ENCODE assay signal across 8 cellular contexts in genomic region chr2:97662386-97662894, GRCh38. TPM values are rescaled to one million over a fixed set of nuclear protein-coding genes. Genes with fewer than 3 reads are reported as not detected.
DNase-seq lines count a peak whose midpoint lies in the region; ATAC-seq and TF ChIP-seq lines count a peak whose summit lies in the region.

No MANE protein-coding gene starts in this region.

- TF ChIP-seq CTCF in left lung (IDR thresholded peaks at IDR 0.05) (no peak), tibial nerve (IDR thresholded peaks at IDR 0.05) (no peak), GM20000 (IDR thresholded peaks at IDR 0.05; ENCODE audit: extremely low read depth, missing control alignments) (no peak)

- H3K4me1 ChIP-seq in left lung = peaks cover 0 to 37% of the 10 kb centered on the region in 2 donors
- peaks cover 0 to 41% (median 15%) of the 10 kb centered on the region in 4 donors for H3K4me1 ChIP-seq in tibial nerve

- peak overlapping the region; percentile 98 for H3K27ac Mint-ChIP-seq in activated naive CD4-positive, alpha-beta T cell treated with anti-CD3 and anti-CD28 coated beads for 36 hours
- H3K27ac Mint-ChIP-seq in activated naive CD8-positive, alpha-beta T cell treated with anti-CD3 and anti-CD28 coated beads, Interleukin-2, amount 10 ng/mL, durations not matched to agents 7 days and 5 days = peak overlapping the region; percentile 93

- intact Hi-C loops in activated naive CD4-positive, alpha-beta T cell treated with anti-CD3 and anti-CD28 coated beads for 36 hours (cut with micrococcal nuclease) = loop anchor here (5.0 kb wide), 2 partner anchors 790 to 1130 kb away; no protein-coding TSS in a partner anchor
- intact Hi-C loops in left lung (cut with DNase I) = no loop called here

- H3K36me3 Mint-ChIP-seq in activated naive CD4-positive, alpha-beta T cell treated with anti-CD3 and anti-CD28 coated beads for 36 hours (ENCODE audit: low read depth) = peaks cover 19% of the 10 kb centered on the region
- peaks cover 12% of the 10 kb centered on the region for H3K36me3 Mint-ChIP-seq in activated naive CD8-positive, alpha-beta T cell treated with anti-CD3 and anti-CD28 coated beads, Interleukin-2, amount 10 ng/mL, durations not matched to agents 7 days and 5 days

- CTCF ChIA-PET in activated naive CD4-positive, alpha-beta T cell treated with anti-CD3 and anti-CD28 coated beads for 36 hours (lab: Charles Lee) = interaction anchor here (0.6 to 4.5 kb wide), 11 partner anchors 11 to 817 kb away, joined by 3 to 23 read pairs (median 6); partner anchors contain the start of gene COX5B

- no peaks in the 10 kb centered on the region for H3K27me3 Mint-ChIP-seq in activated naive CD4-positive, alpha-beta T cell treated with anti-CD3 and anti-CD28 coated beads for 36 hours (ENCODE audit: low read depth)
- no peaks in the 10 kb centered on the region for H3K27me3 Mint-ChIP-seq in activated naive CD8-positive, alpha-beta T cell treated with anti-CD3 and anti-CD28 coated beads, Interleukin-2, amount 10 ng/mL, durations not matched to agents 7 days and 5 days

- no peaks in the 10 kb centered on the region for H3K9me3 Mint-ChIP-seq in activated naive CD4-positive, alpha-beta T cell treated with anti-CD3 and anti-CD28 coated beads for 36 hours
- H3K9me3 Mint-ChIP-seq in activated naive CD8-positive, alpha-beta T cell treated with anti-CD3 and anti-CD28 coated beads, Interleukin-2, amount 10 ng/mL, durations not matched to agents 7 days and 5 days = no peaks in the 10 kb centered on the region

- H3K4me1 Mint-ChIP-seq in activated naive CD4-positive, alpha-beta T cell treated with anti-CD3 and anti-CD28 coated beads for 36 hours (ENCODE audit: low read depth) = peaks cover 31% of the 10 kb centered on the region
- peaks cover 14% of the 10 kb centered on the region for H3K4me1 Mint-ChIP-seq in activated naive CD8-positive, alpha-beta T cell treated with anti-CD3 and anti-CD28 coated beads, Interleukin-2, amount 10 ng/mL, durations not matched to agents 7 days and 5 days

- ATAC-seq in activated naive CD8-positive, alpha-beta T cell treated with anti-CD3 and anti-CD28 coated beads, Interleukin-2, amount 10 ng/mL, durations not matched to agents 7 days and 5 days (ENCODE audit: low read depth) = no peak
- ATAC-seq in left lung (peak; percentile 14), HG03571 (IDR thresholded peaks at IDR 0.05; ENCODE audit: unreplicated experiment) (no peak)

- no peaks in the 10 kb centered on the region for H3K27me3 ChIP-seq in left lung
- H3K27me3 ChIP-seq in tibial nerve = no peaks in the 10 kb centered on the region

- 34 to 35% methylated on average over 12 of the region's 12 CpGs for WGBS in tibial nerve, 2 donors

- TF ChIP-seq POLR2A in tibial nerve (IDR thresholded peaks at IDR 0.05) = no peak

- peaks cover 0 to 29% of the 10 kb centered on the region in 2 donors for H3K36me3 ChIP-seq in left lung
- peaks cover 0 to 34% (median 9%) of the 10 kb centered on the region in 3 donors for H3K36me3 ChIP-seq in tibial nerve

- peak overlapping the region; percentile 89 for H3K4me3 Mint-ChIP-seq in activated naive CD4-positive, alpha-beta T cell treated with anti-CD3 and anti-CD28 coated beads for 36 hours
- peak overlapping the region; percentile 94 for H3K4me3 Mint-ChIP-seq in activated naive CD8-positive, alpha-beta T cell treated with anti-CD3 and anti-CD28 coated beads, Interleukin-2, amount 10 ng/mL, durations not matched to agents 7 days and 5 days

- TF ChIP-seq EP300 in tibial nerve (IDR thresholded peaks at IDR 0.05) = no peak

- DNase-seq in activated naive CD4-positive, alpha-beta T cell treated with anti-CD3 and anti-CD28 coated beads for 36 hours = no peak
- no peak for DNase-seq in activated naive CD4-positive, alpha-beta T cell (lab: John Stamatoyannopoulos, UW)
- no peak for DNase-seq in activated naive CD8-positive, alpha-beta T cell treated with anti-CD3 and anti-CD28 coated beads, Interleukin-2, amount 10 ng/mL, durations not matched to agents 7 days and 5 days
- no peak for DNase-seq in left lung
- no peak for DNase-seq in tibial nerve (ENCODE audit: low spot score in 2 of 2)
- no peak for DNase-seq in GM20000 (ENCODE audit: low spot score)
- DNase-seq in HuH-7 (ENCODE audit: low spot score) = no peak

- H3K27ac ChIP-seq in left lung (peak overlapping the region; percentile 94 to 95), tibial nerve (peak overlapping the region; percentile 63 to 99 (median 96))

- POLR2A ChIA-PET in activated naive CD8-positive, alpha-beta T cell treated with anti-CD3 and anti-CD28 coated beads, Interleukin-2, amount 10 ng/mL, durations not matched to agents 7 days and 5 days (lab: Charles Lee) = interaction anchor here (0.6 to 7.1 kb wide), 7 partner anchors 11 to 55 kb away, joined by 3 to 184 read pairs (median 21); partner anchors contain the start of genes COX5B and ZAP70

- H3K9me3 ChIP-seq in left lung (no peaks in the 10 kb centered on the region), tibial nerve (no peaks in the 10 kb centered on the region)

- H3K4me3 ChIP-seq in left lung = peak overlapping the region; percentile 54 to 75
- peak overlapping the region; percentile 47 to 97 (median 85) for H3K4me3 ChIP-seq in tibial nerve

RNA-seq across cellular contexts. Expression of gene ACTR1B, which starts 1.4 kb away (rescaled TPM):
- total RNA-seq in activated naive CD4-positive, alpha-beta T cell treated with anti-CD3 and anti-CD28 coated beads for 36 hours = 100 to 1,000 TPM; 103 to 104 TPM
- 10 to 100 TPM; 96.2 to 98.7 TPM for total RNA-seq in activated naive CD8-positive, alpha-beta T cell treated with anti-CD3 and anti-CD28 coated beads, Interleukin-2, amount 10 ng/mL, durations not matched to agents 7 days and 5 days
- total RNA-seq in left lung = 10 to 100 TPM; 58.0 to 67.2 TPM
- 100 to 1,000 TPM in 1 of 4 donors, 10 to 100 TPM in 3; 65.1 to 109 (median 85.5) TPM for total RNA-seq in tibial nerve

RNA-seq across cellular contexts. Expression of gene C2orf92, which starts 7.1 kb away (rescaled TPM):
- 1 to 10 TPM; 2.7 to 2.8 TPM for total RNA-seq in activated naive CD4-positive, alpha-beta T cell treated with anti-CD3 and anti-CD28 coated beads for 36 hours
- total RNA-seq in activated naive CD8-positive, alpha-beta T cell treated with anti-CD3 and anti-CD28 coated beads, Interleukin-2, amount 10 ng/mL, durations not matched to agents 7 days and 5 days = 1 to 10 TPM; 6.9 to 8.8 TPM
- total RNA-seq in left lung = 1 to 10 TPM; 7.6 to 8.9 TPM
- 10 to 100 TPM in 2 of 4 donors, 1 to 10 TPM in 2; 4.5 to 65.1 (median 11.6) TPM for total RNA-seq in tibial nerve

RNA-seq across cellular contexts. Expression of gene COX5B, which starts 16.6 kb away (rescaled TPM):
- 100 to 1,000 TPM; 245 to 267 TPM for total RNA-seq in activated naive CD4-positive, alpha-beta T cell treated with anti-CD3 and anti-CD28 coated beads for 36 hours
- 100 to 1,000 TPM; 190 to 192 TPM for total RNA-seq in activated naive CD8-positive, alpha-beta T cell treated with anti-CD3 and anti-CD28 coated beads, Interleukin-2, amount 10 ng/mL, durations not matched to agents 7 days and 5 days
- 100 to 1,000 TPM; 167 to 173 TPM for total RNA-seq in left lung
- 100 to 1,000 TPM; 248 to 409 (median 335) TPM for total RNA-seq in tibial nerve

RNA-seq across cellular contexts. Expression of gene ZAP70, which starts 50.9 kb away (rescaled TPM):
- total RNA-seq in activated naive CD4-positive, alpha-beta T cell treated with anti-CD3 and anti-CD28 coated beads for 36 hours = 100 to 1,000 TPM; 167 TPM
- 100 to 1,000 TPM; 350 to 367 TPM for total RNA-seq in activated naive CD8-positive, alpha-beta T cell treated with anti-CD3 and anti-CD28 coated beads, Interleukin-2, amount 10 ng/mL, durations not matched to agents 7 days and 5 days
- total RNA-seq in left lung (1 to 10 TPM; 5.6 to 8.3 TPM), tibial nerve (10 to 100 TPM in 1 of 4 donors, 1 to 10 TPM in 3; 3.5 to 13.5 (median 5.3) TPM)
